ENCODE assay signal across 8 cellular contexts in the genomic region with DNA sequence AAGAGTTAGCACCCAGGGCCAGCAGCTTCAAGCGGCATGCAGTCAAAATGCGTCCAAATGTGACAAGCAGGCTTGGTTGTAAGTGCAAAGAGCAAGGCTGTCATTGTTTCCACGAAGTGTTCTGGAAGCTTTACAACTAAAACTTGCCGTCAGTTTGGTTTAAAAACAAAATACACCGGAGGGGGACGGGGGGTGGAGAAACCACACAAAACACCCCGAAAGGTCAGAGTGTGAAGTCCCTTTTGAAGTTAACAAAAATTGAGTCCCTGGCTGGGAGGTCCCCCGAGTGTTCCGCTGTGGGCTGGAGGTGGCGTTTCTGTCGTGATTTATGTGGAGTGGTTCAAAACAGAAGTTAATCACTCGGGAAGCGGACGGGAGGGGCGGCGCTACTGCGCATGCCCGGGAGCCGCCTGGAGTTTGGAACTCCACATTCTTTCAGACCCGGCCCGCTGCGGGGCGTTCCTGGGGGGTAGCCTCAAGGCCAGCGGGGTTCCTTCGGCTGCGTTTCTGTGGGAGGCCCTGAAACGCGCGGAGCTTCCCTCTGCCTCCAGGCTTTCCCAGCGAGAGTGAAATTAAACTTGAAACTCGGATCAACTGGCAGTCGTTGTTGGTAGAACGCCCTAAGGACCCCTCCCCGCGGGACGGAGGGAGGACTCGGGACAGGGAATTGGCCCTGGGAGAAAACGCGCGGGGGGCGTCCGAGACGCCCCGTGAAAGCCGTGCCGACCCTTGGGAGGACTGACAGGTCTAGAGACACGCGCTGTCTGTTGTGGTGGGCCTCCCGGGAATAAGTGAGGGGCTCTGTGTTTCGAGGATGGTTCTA. TPM values are rescaled to one million over a fixed set of nuclear protein-coding genes. Genes with fewer than 3 reads are reported as not detected.
DNase-seq lines count a peak whose midpoint lies in the region; ATAC-seq and TF ChIP-seq lines count a peak whose summit lies in the region.

No MANE protein-coding gene starts in this region.

- intact Hi-C loops in left lung (cut with DNase I) = loop anchor here in 1 of 2 donors (5.0 to 10.0 kb wide), 2 partner anchors 141 to 167 kb away; no protein-coding TSS in a partner anchor

- H3K9me3 ChIP-seq in left lung = no peaks in the 10 kb centered on the region

- H3K27me3 ChIP-seq in left lung = no peaks in the 10 kb centered on the region

- ATAC-seq in left lung (peak; percentile 26), GM19452 (IDR thresholded peaks at IDR 0.05; ENCODE audit: unreplicated experiment) (no peak)

- H3K36me3 ChIP-seq in left lung = peaks cover 0 to 4% of the 10 kb centered on the region in 2 donors

- DNase-seq in NCI-H1092 treated with DMSO at 0.1 percent for 48 hours (lab: John Stamatoyannopoulos, UW) (peak; percentile 10), NCI-H1092 (lab: John Stamatoyannopoulos, UW) (no peak), NCI-H460 (ENCODE audit: extremely low read depth, low read depth) (peak; percentile 72), cortex of kidney (lab: John Stamatoyannopoulos, UW) (peak; percentile 39), left lung (peak; percentile 94 to 98)
- peak; percentile 71 to 85 for DNase-seq in activated CD4-positive, alpha-beta T cell treated with anti-CD3 and anti-CD28 coated beads, Interleukin-2, amount 50 U/mL, for 24 hours (ENCODE audit: low read depth in 1 of 2, low spot score in 1 of 2)
- peak; percentile 90 to 91 for DNase-seq in stimulated activated CD4-positive, alpha-beta T cell treated with anti-CD3 and anti-CD28 coated beads, Interleukin-2, amount 100 ng/mL, for 24 hours

- TF ChIP-seq CTCF in left lung (IDR thresholded peaks at IDR 0.05) = no peak

- H3K27ac ChIP-seq in left lung = peak overlapping the region; percentile 95 to 99

- H3K4me1 ChIP-seq in left lung = peaks cover 31 to 53% of the 10 kb centered on the region in 2 donors

- H3K4me3 ChIP-seq in left lung = peak overlapping the region; percentile 72 to 87

RNA-seq across cellular contexts. Expression of gene TGIF1, which starts 1.4 kb away (rescaled TPM):
- total RNA-seq in NCI-H460 (2014; rRNA removed; shearing (Covaris generic)) = 178 and 188 TPM in 2 replicates
- 110 and 141 TPM in 2 replicates for polyA plus RNA-seq in NCI-H460 (2014; cell fraction: nucleus; rRNA removed)
- 10 to 100 TPM; 42.6 to 60.0 TPM for total RNA-seq in left lung
